In genomic region chr1:161834967-161835366, GRCh38 we compare ENCODE assay signal across 1 cellular context.
TF ChIP-seq lines count a peak whose summit lies in the region.

No MANE protein-coding gene starts in this region.

TF ChIP-seq in K562, 482 proteins besides CTCF, POLR2A, EP300 and RAD21 (continued from another document):
- TF ChIP-seq, protein P1, sequence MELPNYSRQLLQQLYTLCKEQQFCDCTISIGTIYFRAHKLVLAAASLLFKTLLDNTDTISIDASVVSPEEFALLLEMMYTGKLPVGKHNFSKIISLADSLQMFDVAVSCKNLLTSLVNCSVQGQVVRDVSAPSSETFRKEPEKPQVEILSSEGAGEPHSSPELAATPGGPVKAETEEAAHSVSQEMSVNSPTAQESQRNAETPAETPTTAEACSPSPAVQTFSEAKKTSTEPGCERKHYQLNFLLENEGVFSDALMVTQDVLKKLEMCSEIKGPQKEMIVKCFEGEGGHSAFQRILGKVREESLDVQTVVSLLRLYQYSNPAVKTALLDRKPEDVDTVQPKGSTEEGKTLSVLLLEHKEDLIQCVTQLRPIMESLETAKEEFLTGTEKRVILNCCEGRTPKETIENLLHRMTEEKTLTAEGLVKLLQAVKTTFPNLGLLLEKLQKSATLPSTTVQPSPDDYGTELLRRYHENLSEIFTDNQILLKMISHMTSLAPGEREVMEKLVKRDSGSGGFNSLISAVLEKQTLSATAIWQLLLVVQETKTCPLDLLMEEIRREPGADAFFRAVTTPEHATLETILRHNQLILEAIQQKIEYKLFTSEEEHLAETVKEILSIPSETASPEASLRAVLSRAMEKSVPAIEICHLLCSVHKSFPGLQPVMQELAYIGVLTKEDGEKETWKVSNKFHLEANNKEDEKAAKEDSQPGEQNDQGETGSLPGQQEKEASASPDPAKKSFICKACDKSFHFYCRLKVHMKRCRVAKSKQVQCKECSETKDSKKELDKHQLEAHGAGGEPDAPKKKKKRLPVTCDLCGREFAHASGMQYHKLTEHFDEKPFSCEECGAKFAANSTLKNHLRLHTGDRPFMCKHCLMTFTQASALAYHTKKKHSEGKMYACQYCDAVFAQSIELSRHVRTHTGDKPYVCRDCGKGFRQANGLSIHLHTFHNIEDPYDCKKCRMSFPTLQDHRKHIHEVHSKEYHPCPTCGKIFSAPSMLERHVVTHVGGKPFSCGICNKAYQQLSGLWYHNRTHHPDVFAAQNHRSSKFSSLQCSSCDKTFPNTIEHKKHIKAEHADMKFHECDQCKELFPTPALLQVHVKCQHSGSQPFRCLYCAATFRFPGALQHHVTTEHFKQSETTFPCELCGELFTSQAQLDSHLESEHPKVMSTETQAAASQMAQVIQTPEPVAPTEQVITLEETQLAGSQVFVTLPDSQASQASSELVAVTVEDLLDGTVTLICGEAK (IDR thresholded peaks at IDR 0.05) = no peak
- TF ChIP-seq, protein P1 (CRISPR knock-in tag; IDR thresholded peaks at IDR 0.05) = no peak
- TF ChIP-seq ZBTB7A (IDR thresholded peaks at IDR 0.05; ENCODE audit: borderline replicate concordance, control insufficient read depth, low read depth, low read length) (no peak), HNRNPUL1 (IDR thresholded peaks at IDR 0.05; ENCODE audit: low read length) (no peak), ETS2 (tag; IDR thresholded peaks at IDR 0.05; ENCODE audit: borderline replicate concordance, poor library complexity, severe bottlenecking) (no peak), GATAD2B (IDR thresholded peaks at IDR 0.05; ENCODE audit: borderline replicate concordance) (no peak), EP400 (IDR thresholded peaks at IDR 0.05) (no peak), MTF1 (CRISPR knock-in tag; IDR thresholded peaks at IDR 0.05; ENCODE audit: borderline replicate concordance) (no peak), TEAD1 (CRISPR knock-in tag; IDR thresholded peaks at IDR 0.05) (no peak), ZNF217 (CRISPR knock-in tag; IDR thresholded peaks at IDR 0.05) (no peak), ARNT (IDR thresholded peaks at IDR 0.05) (no peak), NR3C1 (CRISPR knock-in tag; IDR thresholded peaks at IDR 0.05) (no peak), SOX6 (IDR thresholded peaks at IDR 0.05) (no peak), TGIF2 (CRISPR knock-in tag; IDR thresholded peaks at IDR 0.05) (no peak), CLOCK (CRISPR knock-in tag; IDR thresholded peaks at IDR 0.05; ENCODE audit: borderline replicate concordance) (no peak)
